1 cellular context compared by ENCODE assay signal in the genomic region with DNA sequence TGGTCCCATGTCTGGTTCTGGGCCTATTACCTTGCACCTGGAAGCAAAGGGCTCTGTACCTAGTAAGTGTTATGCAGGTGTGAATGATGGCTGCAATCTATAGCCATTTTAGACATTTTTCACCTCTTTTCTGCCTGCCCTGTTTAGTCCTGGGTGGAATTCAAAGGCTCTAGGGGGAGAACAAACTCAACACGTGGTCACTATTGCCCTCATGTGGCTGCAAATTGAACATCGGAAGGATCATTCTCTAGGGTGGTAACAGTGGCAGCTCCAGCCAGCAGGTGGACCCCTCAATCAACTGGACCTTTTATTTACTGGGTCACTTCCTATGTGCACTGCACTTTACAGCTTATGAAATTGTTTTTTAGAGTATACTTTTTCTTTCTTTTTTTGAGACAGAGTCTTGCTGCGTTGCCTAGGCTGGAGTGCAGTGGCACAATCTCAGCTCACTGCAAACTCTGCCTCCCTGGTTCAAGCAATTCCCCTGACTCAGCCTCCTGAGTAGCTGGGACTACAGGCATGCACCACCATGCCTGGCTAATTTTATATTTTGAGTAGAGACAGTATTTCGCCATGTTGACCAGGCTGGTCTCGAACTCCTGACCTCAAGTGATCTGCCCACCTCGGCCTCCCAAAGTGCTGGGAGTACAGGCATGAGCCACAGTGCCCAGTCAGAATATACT.
A peak's percentile ranks its signal among the peaks of the same experiment; 100 is the strongest.
TF ChIP-seq lines count a peak whose summit lies in the region.

No MANE protein-coding gene starts in this region.

TF ChIP-seq in HepG2, 621 proteins besides CTCF, POLR2A, EP300 and RAD21 (continued from another document and continues in another):
- TF ChIP-seq, protein P1, sequence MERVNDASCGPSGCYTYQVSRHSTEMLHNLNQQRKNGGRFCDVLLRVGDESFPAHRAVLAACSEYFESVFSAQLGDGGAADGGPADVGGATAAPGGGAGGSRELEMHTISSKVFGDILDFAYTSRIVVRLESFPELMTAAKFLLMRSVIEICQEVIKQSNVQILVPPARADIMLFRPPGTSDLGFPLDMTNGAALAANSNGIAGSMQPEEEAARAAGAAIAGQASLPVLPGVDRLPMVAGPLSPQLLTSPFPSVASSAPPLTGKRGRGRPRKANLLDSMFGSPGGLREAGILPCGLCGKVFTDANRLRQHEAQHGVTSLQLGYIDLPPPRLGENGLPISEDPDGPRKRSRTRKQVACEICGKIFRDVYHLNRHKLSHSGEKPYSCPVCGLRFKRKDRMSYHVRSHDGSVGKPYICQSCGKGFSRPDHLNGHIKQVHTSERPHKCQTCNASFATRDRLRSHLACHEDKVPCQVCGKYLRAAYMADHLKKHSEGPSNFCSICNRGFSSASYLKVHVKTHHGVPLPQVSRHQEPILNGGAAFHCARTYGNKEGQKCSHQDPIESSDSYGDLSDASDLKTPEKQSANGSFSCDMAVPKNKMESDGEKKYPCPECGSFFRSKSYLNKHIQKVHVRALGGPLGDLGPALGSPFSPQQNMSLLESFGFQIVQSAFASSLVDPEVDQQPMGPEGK (CRISPR knock-in tag; IDR thresholded peaks at IDR 0.05): peak; percentile 55
- TF ChIP-seq FOXA3 (CRISPR knock-in tag; IDR thresholded peaks at IDR 0.05): peak; percentile 84
- TF ChIP-seq ZNF713 (CRISPR knock-in tag; IDR thresholded peaks at IDR 0.05): peak; percentile 93; the same call in 1 of the 2 replicates
- peak; percentile 66; the same call in 1 of the 2 replicates for TF ChIP-seq THAP11 (CRISPR knock-in tag; IDR thresholded peaks at IDR 0.05)
- TF ChIP-seq, protein P2, sequence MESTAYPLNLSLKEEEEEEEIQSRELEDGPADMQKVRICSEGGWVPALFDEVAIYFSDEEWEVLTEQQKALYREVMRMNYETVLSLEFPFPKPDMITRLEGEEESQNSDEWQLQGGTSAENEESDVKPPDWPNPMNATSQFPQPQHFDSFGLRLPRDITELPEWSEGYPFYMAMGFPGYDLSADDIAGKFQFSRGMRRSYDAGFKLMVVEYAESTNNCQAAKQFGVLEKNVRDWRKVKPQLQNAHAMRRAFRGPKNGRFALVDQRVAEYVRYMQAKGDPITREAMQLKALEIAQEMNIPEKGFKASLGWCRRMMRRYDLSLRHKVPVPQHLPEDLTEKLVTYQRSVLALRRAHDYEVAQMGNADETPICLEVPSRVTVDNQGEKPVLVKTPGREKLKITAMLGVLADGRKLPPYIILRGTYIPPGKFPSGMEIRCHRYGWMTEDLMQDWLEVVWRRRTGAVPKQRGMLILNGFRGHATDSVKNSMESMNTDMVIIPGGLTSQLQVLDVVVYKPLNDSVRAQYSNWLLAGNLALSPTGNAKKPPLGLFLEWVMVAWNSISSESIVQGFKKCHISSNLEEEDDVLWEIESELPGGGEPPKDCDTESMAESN (CRISPR knock-in tag; conservative IDR thresholded peaks at IDR 0.05): peak; percentile 70; the same call in 1 of the 2 replicates
- TF ChIP-seq, protein P3, sequence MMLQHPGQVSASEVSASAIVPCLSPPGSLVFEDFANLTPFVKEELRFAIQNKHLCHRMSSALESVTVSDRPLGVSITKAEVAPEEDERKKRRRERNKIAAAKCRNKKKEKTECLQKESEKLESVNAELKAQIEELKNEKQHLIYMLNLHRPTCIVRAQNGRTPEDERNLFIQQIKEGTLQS (CRISPR knock-in tag; IDR thresholded peaks at IDR 0.05): peak; percentile 45; the same call in 1 of the 2 replicates
- peak; percentile 89; the same call in 1 of the 2 replicates for TF ChIP-seq ZSCAN9 (CRISPR knock-in tag; IDR thresholded peaks at IDR 0.05; ENCODE audit: borderline replicate concordance)
- TF ChIP-seq, protein P4, sequence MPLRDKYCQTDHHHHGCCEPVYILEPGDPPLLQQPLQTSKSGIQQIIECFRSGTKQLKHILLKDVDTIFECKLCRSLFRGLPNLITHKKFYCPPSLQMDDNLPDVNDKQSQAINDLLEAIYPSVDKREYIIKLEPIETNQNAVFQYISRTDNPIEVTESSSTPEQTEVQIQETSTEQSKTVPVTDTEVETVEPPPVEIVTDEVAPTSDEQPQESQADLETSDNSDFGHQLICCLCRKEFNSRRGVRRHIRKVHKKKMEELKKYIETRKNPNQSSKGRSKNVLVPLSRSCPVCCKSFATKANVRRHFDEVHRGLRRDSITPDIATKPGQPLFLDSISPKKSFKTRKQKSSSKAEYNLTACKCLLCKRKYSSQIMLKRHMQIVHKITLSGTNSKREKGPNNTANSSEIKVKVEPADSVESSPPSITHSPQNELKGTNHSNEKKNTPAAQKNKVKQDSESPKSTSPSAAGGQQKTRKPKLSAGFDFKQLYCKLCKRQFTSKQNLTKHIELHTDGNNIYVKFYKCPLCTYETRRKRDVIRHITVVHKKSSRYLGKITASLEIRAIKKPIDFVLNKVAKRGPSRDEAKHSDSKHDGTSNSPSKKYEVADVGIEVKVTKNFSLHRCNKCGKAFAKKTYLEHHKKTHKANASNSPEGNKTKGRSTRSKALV (CRISPR knock-in tag; IDR thresholded peaks at IDR 0.05): peak; percentile 74
- TF ChIP-seq ZNF350 (CRISPR knock-in tag; IDR thresholded peaks at IDR 0.05; ENCODE audit: borderline replicate concordance, low read depth): peak; percentile 59; the same call in 1 of the 2 replicates
- TF ChIP-seq MAZ (IDR thresholded peaks at IDR 0.05; ENCODE audit: borderline replicate concordance, low read depth, low read length): peak; percentile 16; the same call in 1 of the 2 replicates
- TF ChIP-seq MAZ (CRISPR knock-in tag; IDR thresholded peaks at IDR 0.05; ENCODE audit: low read depth): peak; percentile 45; the same call in 1 of the 2 replicates
- TF ChIP-seq, protein P5, sequence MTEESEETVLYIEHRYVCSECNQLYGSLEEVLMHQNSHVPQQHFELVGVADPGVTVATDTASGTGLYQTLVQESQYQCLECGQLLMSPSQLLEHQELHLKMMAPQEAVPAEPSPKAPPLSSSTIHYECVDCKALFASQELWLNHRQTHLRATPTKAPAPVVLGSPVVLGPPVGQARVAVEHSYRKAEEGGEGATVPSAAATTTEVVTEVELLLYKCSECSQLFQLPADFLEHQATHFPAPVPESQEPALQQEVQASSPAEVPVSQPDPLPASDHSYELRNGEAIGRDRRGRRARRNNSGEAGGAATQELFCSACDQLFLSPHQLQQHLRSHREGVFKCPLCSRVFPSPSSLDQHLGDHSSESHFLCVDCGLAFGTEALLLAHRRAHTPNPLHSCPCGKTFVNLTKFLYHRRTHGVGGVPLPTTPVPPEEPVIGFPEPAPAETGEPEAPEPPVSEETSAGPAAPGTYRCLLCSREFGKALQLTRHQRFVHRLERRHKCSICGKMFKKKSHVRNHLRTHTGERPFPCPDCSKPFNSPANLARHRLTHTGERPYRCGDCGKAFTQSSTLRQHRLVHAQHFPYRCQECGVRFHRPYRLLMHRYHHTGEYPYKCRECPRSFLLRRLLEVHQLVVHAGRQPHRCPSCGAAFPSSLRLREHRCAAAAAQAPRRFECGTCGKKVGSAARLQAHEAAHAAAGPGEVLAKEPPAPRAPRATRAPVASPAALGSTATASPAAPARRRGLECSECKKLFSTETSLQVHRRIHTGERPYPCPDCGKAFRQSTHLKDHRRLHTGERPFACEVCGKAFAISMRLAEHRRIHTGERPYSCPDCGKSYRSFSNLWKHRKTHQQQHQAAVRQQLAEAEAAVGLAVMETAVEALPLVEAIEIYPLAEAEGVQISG (CRISPR knock-in tag; IDR thresholded peaks at IDR 0.05): peak; percentile 68
- TF ChIP-seq ERF (CRISPR knock-in tag; IDR thresholded peaks at IDR 0.05): peak; percentile 94
- TF ChIP-seq SMC3 (IDR thresholded peaks at IDR 0.05; ENCODE audit: low read length): peak; percentile 100
- TF ChIP-seq, protein P6, sequence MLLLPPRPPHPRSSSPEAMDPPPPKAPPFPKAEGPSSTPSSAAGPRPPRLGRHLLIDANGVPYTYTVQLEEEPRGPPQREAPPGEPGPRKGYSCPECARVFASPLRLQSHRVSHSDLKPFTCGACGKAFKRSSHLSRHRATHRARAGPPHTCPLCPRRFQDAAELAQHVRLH (CRISPR knock-in tag; IDR thresholded peaks at IDR 0.05; ENCODE audit: borderline replicate concordance, low read depth): peak; percentile 75; the same call in 1 of the 2 replicates
- TF ChIP-seq, protein P7, sequence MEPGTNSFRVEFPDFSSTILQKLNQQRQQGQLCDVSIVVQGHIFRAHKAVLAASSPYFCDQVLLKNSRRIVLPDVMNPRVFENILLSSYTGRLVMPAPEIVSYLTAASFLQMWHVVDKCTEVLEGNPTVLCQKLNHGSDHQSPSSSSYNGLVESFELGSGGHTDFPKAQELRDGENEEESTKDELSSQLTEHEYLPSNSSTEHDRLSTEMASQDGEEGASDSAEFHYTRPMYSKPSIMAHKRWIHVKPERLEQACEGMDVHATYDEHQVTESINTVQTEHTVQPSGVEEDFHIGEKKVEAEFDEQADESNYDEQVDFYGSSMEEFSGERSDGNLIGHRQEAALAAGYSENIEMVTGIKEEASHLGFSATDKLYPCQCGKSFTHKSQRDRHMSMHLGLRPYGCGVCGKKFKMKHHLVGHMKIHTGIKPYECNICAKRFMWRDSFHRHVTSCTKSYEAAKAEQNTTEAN (CRISPR knock-in tag; conservative IDR thresholded peaks at IDR 0.05): peak; percentile 73; the same call in 1 of the 2 replicates
- peak; percentile 58; the same call in 1 of the 2 replicates for TF ChIP-seq ZNF317 (CRISPR knock-in tag; IDR thresholded peaks at IDR 0.05)
- TF ChIP-seq FOSL2 (CRISPR knock-in tag; IDR thresholded peaks at IDR 0.05): peak; percentile 66; the same call in 1 of the 2 replicates
- TF ChIP-seq, protein P8, sequence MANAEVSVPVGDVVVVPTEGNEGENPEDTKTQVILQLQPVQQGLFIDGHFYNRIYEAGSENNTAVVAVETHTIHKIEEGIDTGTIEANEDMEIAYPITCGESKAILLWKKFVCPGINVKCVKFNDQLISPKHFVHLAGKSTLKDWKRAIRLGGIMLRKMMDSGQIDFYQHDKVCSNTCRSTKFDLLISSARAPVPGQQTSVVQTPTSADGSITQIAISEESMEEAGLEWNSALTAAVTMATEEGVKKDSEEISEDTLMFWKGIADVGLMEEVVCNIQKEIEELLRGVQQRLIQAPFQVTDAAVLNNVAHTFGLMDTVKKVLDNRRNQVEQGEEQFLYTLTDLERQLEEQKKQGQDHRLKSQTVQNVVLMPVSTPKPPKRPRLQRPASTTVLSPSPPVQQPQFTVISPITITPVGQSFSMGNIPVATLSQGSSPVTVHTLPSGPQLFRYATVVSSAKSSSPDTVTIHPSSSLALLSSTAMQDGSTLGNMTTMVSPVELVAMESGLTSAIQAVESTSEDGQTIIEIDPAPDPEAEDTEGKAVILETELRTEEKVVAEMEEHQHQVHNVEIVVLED (CRISPR knock-in tag; IDR thresholded peaks at IDR 0.05; ENCODE audit: borderline replicate concordance): 0 out of 2 replicates have a peak, but pooled peaks have one; percentile 34
- TF ChIP-seq NFYC (CRISPR knock-in tag; IDR thresholded peaks at IDR 0.05): peak; percentile 18; the same call in 1 of the 2 replicates
- TF ChIP-seq, protein P9, sequence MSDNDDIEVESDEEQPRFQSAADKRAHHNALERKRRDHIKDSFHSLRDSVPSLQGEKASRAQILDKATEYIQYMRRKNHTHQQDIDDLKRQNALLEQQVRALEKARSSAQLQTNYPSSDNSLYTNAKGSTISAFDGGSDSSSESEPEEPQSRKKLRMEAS (IDR thresholded peaks at IDR 0.05): peak; percentile 62; the same call in 1 of the 2 replicates
- peak; percentile 55 for TF ChIP-seq SAP130 (CRISPR knock-in tag; IDR thresholded peaks at IDR 0.05; ENCODE audit: low read depth)
- TF ChIP-seq IRF2 (CRISPR knock-in tag; IDR thresholded peaks at IDR 0.05): peak; percentile 84
- peak; percentile 63; the same call in 1 of the 2 replicates for TF ChIP-seq ZFP41 (CRISPR knock-in tag; IDR thresholded peaks at IDR 0.05; ENCODE audit: borderline replicate concordance)
- peak; percentile 88; the same call in 1 of the 2 replicates for TF ChIP-seq TSC22D2 (CRISPR knock-in tag; IDR thresholded peaks at IDR 0.05; ENCODE audit: borderline replicate concordance)
- TF ChIP-seq ZMAT3 (CRISPR knock-in tag; conservative IDR thresholded peaks at IDR 0.05): 0 out of 2 replicates have a peak, but pooled peaks have one; percentile 18
- TF ChIP-seq ZNF788 (CRISPR knock-in tag; IDR thresholded peaks at IDR 0.05; ENCODE audit: borderline replicate concordance): peak; percentile 26; the same call in 1 of the 2 replicates
- TF ChIP-seq, protein P10, sequence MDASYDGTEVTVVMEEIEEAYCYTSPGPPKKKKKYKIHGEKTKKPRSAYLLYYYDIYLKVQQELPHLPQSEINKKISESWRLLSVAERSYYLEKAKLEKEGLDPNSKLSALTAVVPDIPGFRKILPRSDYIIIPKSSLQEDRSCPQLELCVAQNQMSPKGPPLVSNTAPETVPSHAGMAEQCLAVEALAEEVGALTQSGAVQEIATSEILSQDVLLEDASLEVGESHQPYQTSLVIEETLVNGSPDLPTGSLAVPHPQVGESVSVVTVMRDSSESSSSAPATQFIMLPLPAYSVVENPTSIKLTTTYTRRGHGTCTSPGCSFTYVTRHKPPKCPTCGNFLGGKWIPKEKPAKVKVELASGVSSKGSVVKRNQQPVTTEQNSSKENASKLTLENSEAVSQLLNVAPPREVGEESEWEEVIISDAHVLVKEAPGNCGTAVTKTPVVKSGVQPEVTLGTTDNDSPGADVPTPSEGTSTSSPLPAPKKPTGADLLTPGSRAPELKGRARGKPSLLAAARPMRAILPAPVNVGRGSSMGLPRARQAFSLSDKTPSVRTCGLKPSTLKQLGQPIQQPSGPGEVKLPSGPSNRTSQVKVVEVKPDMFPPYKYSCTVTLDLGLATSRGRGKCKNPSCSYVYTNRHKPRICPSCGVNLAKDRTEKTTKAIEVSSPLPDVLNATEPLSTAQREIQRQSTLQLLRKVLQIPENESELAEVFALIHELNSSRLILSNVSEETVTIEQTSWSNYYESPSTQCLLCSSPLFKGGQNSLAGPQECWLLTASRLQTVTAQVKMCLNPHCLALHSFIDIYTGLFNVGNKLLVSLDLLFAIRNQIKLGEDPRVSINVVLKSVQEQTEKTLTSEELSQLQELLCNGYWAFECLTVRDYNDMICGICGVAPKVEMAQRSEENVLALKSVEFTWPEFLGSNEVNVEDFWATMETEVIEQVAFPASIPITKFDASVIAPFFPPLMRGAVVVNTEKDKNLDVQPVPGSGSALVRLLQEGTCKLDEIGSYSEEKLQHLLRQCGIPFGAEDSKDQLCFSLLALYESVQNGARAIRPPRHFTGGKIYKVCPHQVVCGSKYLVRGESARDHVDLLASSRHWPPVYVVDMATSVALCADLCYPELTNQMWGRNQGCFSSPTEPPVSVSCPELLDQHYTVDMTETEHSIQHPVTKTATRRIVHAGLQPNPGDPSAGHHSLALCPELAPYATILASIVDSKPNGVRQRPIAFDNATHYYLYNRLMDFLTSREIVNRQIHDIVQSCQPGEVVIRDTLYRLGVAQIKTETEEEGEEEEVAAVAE (CRISPR knock-in tag; IDR thresholded peaks at IDR 0.05; ENCODE audit: borderline replicate concordance): peak; percentile 81; the same call in 1 of the 2 replicates
- TF ChIP-seq ZNF274 (CRISPR knock-in tag; IDR thresholded peaks at IDR 0.05): peak; percentile 74; the same call in 1 of the 2 replicates
- peak; percentile 64; the same call in 1 of the 2 replicates for TF ChIP-seq ZBTB7B (CRISPR knock-in tag; IDR thresholded peaks at IDR 0.05)
- TF ChIP-seq, protein P11, sequence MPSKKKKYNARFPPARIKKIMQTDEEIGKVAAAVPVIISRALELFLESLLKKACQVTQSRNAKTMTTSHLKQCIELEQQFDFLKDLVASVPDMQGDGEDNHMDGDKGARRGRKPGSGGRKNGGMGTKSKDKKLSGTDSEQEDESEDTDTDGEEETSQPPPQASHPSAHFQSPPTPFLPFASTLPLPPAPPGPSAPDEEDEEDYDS (CRISPR knock-in tag; IDR thresholded peaks at IDR 0.05): peak; percentile 55; the same call in 1 of the 2 replicates
- peak; percentile 36; the same call in 1 of the 2 replicates for TF ChIP-seq REPIN1 (CRISPR knock-in tag; IDR thresholded peaks at IDR 0.05; ENCODE audit: borderline replicate concordance, low read depth)
